In the genomic region with DNA sequence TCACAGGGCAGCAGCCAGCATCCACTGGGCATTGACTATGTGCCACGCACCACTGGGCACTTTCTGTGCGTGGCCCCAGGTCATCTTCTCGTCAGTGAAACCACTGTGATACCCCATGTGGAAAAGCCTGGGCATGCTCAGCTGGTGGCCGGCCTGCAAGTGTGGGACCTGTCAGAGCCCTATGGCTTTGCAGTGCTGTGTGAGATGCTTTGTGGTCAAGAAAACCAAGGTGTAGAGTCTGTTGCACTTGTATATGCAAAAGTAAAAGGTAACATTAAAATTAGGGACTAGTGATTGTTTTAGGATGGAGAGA, we compare ENCODE assay signal across 1 cellular context.
TF ChIP-seq lines count a peak whose summit lies in the region.

No MANE protein-coding gene starts in this region.

TF ChIP-seq in SK-N-SH, 30 proteins besides CTCF, POLR2A, EP300 and RAD21 (continued from another document):
- TF ChIP-seq MEF2A (IDR thresholded peaks at IDR 0.05; ENCODE audit: borderline replicate concordance, low read depth) (no peak), GABPA (IDR thresholded peaks at IDR 0.05; ENCODE audit: low read depth) (no peak), TAF1 (IDR thresholded peaks at IDR 0.05; ENCODE audit: borderline replicate concordance, low read depth, low read length) (no peak), YY1 (IDR thresholded peaks at IDR 0.05; ENCODE audit: low read depth) (no peak)
